24 cellular contexts compared by ENCODE assay signal in genomic region chr1:165328136-165328535, GRCh38. TPM values are rescaled to one million over a fixed set of nuclear protein-coding genes. Genes with fewer than 3 reads are reported as not detected.
DNase-seq lines count a peak whose midpoint lies in the region; ATAC-seq, FAIRE-seq and TF ChIP-seq lines count a peak whose summit lies in the region.
"Had no signal": no experiment of that assay in that cellular context is flagged by ENCODE, and none has a peak within 500 bp of the region (broad histone marks: within the 10 kb centered on the region; RNA-seq: fewer than 3 reads in every experiment).

No MANE protein-coding gene starts in this region.

- no peak overlapping the region for H3K14ac ChIP-seq in neuronal stem cell (ENCODE audit: low read length)

- peaks cover 0 to 4% (median 0%) of the 10 kb centered on the region in 5 experiments for H3K9me3 Mint-ChIP-seq in brain
- no peaks in the 10 kb centered on the region for H3K9me3 Mint-ChIP-seq in CD4-positive, alpha-beta T cell

- peak overlapping the region in 1 of 5 experiments; percentile 18 for H3K4me3 Mint-ChIP-seq in brain
- H3K4me3 Mint-ChIP-seq in CD4-positive, alpha-beta T cell: no peak overlapping the region
- H3K4me3 Mint-ChIP-seq: CD4-positive, alpha-beta memory T cell had no signal

- H3K27me3 Mint-ChIP-seq in brain: peaks cover 13% of the 10 kb centered on the region
- peaks cover 57% of the 10 kb centered on the region for H3K27me3 Mint-ChIP-seq in CD4-positive, alpha-beta T cell

- H2BK5ac ChIP-seq in neuronal stem cell (ENCODE audit: low read length): no peak overlapping the region

- H3K4me1 ChIP-seq in neuronal stem cell (ENCODE audit: control insufficient read depth in 2 of 2, insufficient read depth in 1 of 2, low read depth in 1 of 2, low read length in 2 of 2): peaks cover 0 to 10% of the 10 kb centered on the region in 2 donors
- H3K4me1 ChIP-seq: A549, HAP-1 had no signal

- ATAC-seq in CD4-positive, alpha-beta T cell (ENCODE audit: poor library complexity): no peak
- ATAC-seq: A549, GM12878 had no signal

- TF ChIP-seq CTCF in brain (conservative IDR thresholded peaks at IDR 0.05): no peak
- TF ChIP-seq CTCF in CD4-positive, alpha-beta T cell (IDR thresholded peaks at IDR 0.05): no peak

- no peak overlapping the region for H3K23ac ChIP-seq in neuronal stem cell (ENCODE audit: low read depth, low read length, poor library complexity)

- no peak overlapping the region for H3K4ac ChIP-seq in neuronal stem cell (ENCODE audit: low read length)

- peaks cover 6% of the 10 kb centered on the region for H3K4me1 Mint-ChIP-seq in brain
- H3K4me1 Mint-ChIP-seq in CD4-positive, alpha-beta T cell (ENCODE audit: low read depth): no peaks in the 10 kb centered on the region
- H3K4me1 Mint-ChIP-seq: CD4-positive, alpha-beta memory T cell had no signal

- WGBS in neuronal stem cell (ENCODE audit: extremely low coverage in 2 of 2, insufficient read length in 2 of 2, insufficient replicate concordance in 1 of 2), 2 donors: no CpG with 5 or more reads among the region's 3 CpGs

- no peak overlapping the region for H3K27ac ChIP-seq in neuronal stem cell (replicated peaks; ENCODE audit: low read length)
- no peak overlapping the region for H3K27ac ChIP-seq in CD4-positive, alpha-beta T cell (ENCODE audit: low read depth, low read length)
- H3K27ac ChIP-seq: 22Rv1, A549, C4-2B, GM23248, HL-60 had no signal

- peaks cover 0 to 2% of the 10 kb centered on the region in 2 donors for H3K36me3 ChIP-seq in neuronal stem cell (replicated peaks in 1 of 2; ENCODE audit: control insufficient read depth in 2 of 2, insufficient read depth in 2 of 2, low read length in 2 of 2)
- H3K36me3 ChIP-seq: HAP-1 had no signal

- no peak overlapping the region for H2AFZ ChIP-seq in neuronal stem cell (ENCODE audit: low read length)
- H2AFZ ChIP-seq: GM23248 had no signal

- CTCF ChIA-PET in CD4-positive, alpha-beta T cell (lab: Charles Lee): no interaction called here
- CTCF ChIA-PET in HEK293T (lab: Yijun Ruan, JAX): no interaction called here

- no peaks in the 10 kb centered on the region for H3K9me3 ChIP-seq in neuronal stem cell (replicated peaks in 1 of 2; ENCODE audit: control insufficient read depth in 2 of 2, insufficient read depth in 1 of 2, low read depth in 1 of 2, low read length in 2 of 2)
- no peaks in the 10 kb centered on the region for H3K9me3 ChIP-seq in CD4-positive, alpha-beta T cell (ENCODE audit: control insufficient read depth, low read length)
- H3K9me3 ChIP-seq: A549, HAP-1 had no signal

- FAIRE-seq in RCC 7860 (lab: Jason Lieb, UNC): no peak
- FAIRE-seq: A549, GM12878, GM19239 had no signal

- H2AK5ac ChIP-seq in neuronal stem cell (ENCODE audit: low read depth, low read length): peak overlapping the region; percentile 1

- no peak overlapping the region for H3K9ac ChIP-seq in neuronal stem cell (ENCODE audit: low read depth, low read length, poor library complexity)
- H3K9ac ChIP-seq: GM23248 had no signal

- H2BK15ac ChIP-seq in neuronal stem cell (ENCODE audit: low read length): no peak overlapping the region

- no peaks in the 10 kb centered on the region for H3K27me3 ChIP-seq in neuronal stem cell (ENCODE audit: control insufficient read depth in 3 of 3, insufficient read depth in 3 of 3, low read depth in 1 of 3, low read length in 3 of 3)
- no peaks in the 10 kb centered on the region for H3K27me3 ChIP-seq in CD4-positive, alpha-beta T cell (ENCODE audit: control insufficient read depth, insufficient read depth, low read length)

- no peak overlapping the region for H3K4me2 ChIP-seq in neuronal stem cell (ENCODE audit: insufficient read depth, low read length, poor library complexity, severe bottlenecking)
- H3K4me2 ChIP-seq: A549 had no signal

- H3K79me1 ChIP-seq in neuronal stem cell (ENCODE audit: low read depth, low read length): no peaks in the 10 kb centered on the region

- H3K27ac Mint-ChIP-seq in brain: peak overlapping the region in 3 of 5 experiments; percentile 20 to 49 (median 46)
- no peak overlapping the region for H3K27ac Mint-ChIP-seq in CD4-positive, alpha-beta T cell
- H3K27ac Mint-ChIP-seq: CD4-positive, alpha-beta memory T cell had no signal

- no peak overlapping the region for H2BK120ac ChIP-seq in neuronal stem cell (ENCODE audit: low read depth, low read length)

- peak overlapping the region; percentile 68 for H4K91ac ChIP-seq in neuronal stem cell (ENCODE audit: low read depth, low read length, poor library complexity)

- H3K4me3 ChIP-seq in neuronal stem cell (ENCODE audit: low read length in 2 of 2): no peak overlapping the region
- H3K4me3 ChIP-seq: A549, GM12878, GM23248, HAP-1 had no signal

- no peaks in the 10 kb centered on the region for H3K36me3 Mint-ChIP-seq in brain
- no peaks in the 10 kb centered on the region for H3K36me3 Mint-ChIP-seq in CD4-positive, alpha-beta T cell (ENCODE audit: low read depth)
- H3K36me3 Mint-ChIP-seq: CD4-positive, alpha-beta memory T cell had no signal

- H4K8ac ChIP-seq in neuronal stem cell (ENCODE audit: low read depth, low read length): no peak overlapping the region

- H3K18ac ChIP-seq in neuronal stem cell (ENCODE audit: low read length): no peak overlapping the region

- no peak overlapping the region for H2BK12ac ChIP-seq in neuronal stem cell (ENCODE audit: low read length)

- intact Hi-C loops in CD4-positive, alpha-beta T cell (cut with DNase I, micrococcal nuclease): no loop called here

- POLR2A ChIA-PET in CD4-positive, alpha-beta T cell (lab: Charles Lee): no interaction called here
- POLR2A ChIA-PET in HEK293T (lab: Yijun Ruan, JAX): no interaction called here

- peak; percentile 54 for DNase-seq in DMS 273 (lab: John Stamatoyannopoulos, UW; ENCODE audit: unreplicated experiment)
- peak; percentile 76 for DNase-seq in NCI-H82 treated with DMSO at 0.1 percent for 48 hours (lab: John Stamatoyannopoulos, UW; ENCODE audit: unreplicated experiment)
- DNase-seq in neuronal stem cell (ENCODE audit: low spot score): no peak
- no peak for DNase-seq in CD4-positive, alpha-beta T cell
- DNase-seq in HEK293T (ENCODE audit: extremely low spot score): no peak
- no peak for DNase-seq in RCC 7860 (ENCODE audit: low spot score)
- DNase-seq: AML-193; CD4-positive, alpha-beta memory T cell; DMS53; DND-41; EL; GM23248 had no signal

TF ChIP-seq in HEK293T, 16 proteins besides CTCF, POLR2A, EP300 and RAD21:
- TF ChIP-seq L3MBTL2 (conservative IDR thresholded peaks at IDR 0.05): no peak
- no peak for TF ChIP-seq SUZ12 (IDR thresholded peaks at IDR 0.05)
- no peak for TF ChIP-seq TARDBP (IDR thresholded peaks at IDR 0.05)
- no peak for TF ChIP-seq FOXA1 (IDR thresholded peaks at IDR 0.05)
- no peak for TF ChIP-seq BHLHE40 (IDR thresholded peaks at IDR 0.05; ENCODE audit: borderline replicate concordance)
- TF ChIP-seq FOXM1 (IDR thresholded peaks at IDR 0.05; ENCODE audit: borderline replicate concordance): no peak

RNA-seq across cellular contexts. Expression of gene LMX1A, which starts 28.4 kb away (rescaled TPM):
- polyA plus RNA-seq in brain (ENCODE audit: insufficient read depth, low read depth, low replicate concordance): not detected
- polyA plus RNA-seq in neuronal stem cell (2013, experiment 1 of 2): 0.03 TPM
- 0.07 TPM for polyA plus RNA-seq in neuronal stem cell (2013, experiment 2 of 2)
- total RNA-seq in CD4-positive, alpha-beta T cell: not detected
- total RNA-seq: CD4-positive, alpha-beta memory T cell; G401; GM12878; GM23248; H4; HT1080 had no signal
- polyA plus RNA-seq: A549; BJ; CD4-positive, alpha-beta memory T cell; GM12878; GM23248 had no signal

Comparison
In these comparisons a context has a peak if more than half of its experiments do, and no peak if none do; other contexts are left out.
1. DNase-seq: peak in DMS 273 (single experiment) and NCI-H82 treated with DMSO at 0.1 percent for 48 hours (single experiment); none in neuronal stem cell (single experiment), CD4-positive, alpha-beta T cell (0 of 10), HEK293T (single experiment) and RCC 7860 (single experiment).